Comparison of ENCODE assay signal across 8 cellular contexts in the genomic region with DNA sequence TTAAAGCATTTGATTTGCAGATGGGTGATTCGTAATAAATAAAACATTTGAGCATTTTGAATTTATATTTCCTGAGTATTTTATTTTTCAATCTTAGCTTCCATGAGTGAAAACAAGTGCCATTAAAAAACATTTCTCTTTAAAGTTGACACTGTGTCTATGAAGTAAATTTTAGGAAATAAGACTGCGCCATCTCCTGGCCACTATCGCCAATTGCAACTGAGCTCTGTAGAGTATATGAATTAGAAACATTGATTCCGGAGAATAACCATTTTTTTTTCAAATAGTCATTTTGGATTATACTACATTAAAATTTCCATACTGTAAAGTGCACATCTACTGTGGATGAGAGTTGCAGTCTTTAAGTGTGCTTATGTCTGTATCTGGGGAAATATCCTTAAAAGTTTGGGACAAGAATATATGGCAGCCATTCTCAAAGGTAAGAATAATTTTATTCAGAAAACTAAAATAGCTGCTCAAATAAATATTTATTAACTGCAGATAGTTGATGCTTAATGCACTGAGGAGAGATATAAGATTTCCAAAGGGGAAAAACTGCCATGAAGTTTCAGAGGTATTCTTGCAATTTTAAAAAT. TPM values are rescaled to one million over a fixed set of nuclear protein-coding genes. Genes with fewer than 3 reads are reported as not detected.
DNase-seq lines count a peak whose midpoint lies in the region; ATAC-seq and TF ChIP-seq lines count a peak whose summit lies in the region.

No MANE protein-coding gene starts in this region.

- peak; percentile 75 for ATAC-seq in HG03159 (IDR thresholded peaks at IDR 0.05; ENCODE audit: unreplicated experiment)
- no peak for ATAC-seq in PC-3
- ATAC-seq in lower lobe of right lung, result peak; percentile 49 to 64

- H3K4me1 Mint-ChIP-seq in T-helper 2 cell treated with Interferon-gamma antibody and Interleukin-4, amounts not matched to agents 5 μg/mL and 100 μg/mL, for 36 hours (ENCODE audit: low read depth), result no peaks in the 10 kb centered on the region

- H3K27ac ChIP-seq in PC-3 (ENCODE audit: low read length) (no peak overlapping the region), brain microvascular endothelial cell (no peak overlapping the region), lower lobe of right lung (no peak overlapping the region), subcutaneous abdominal adipose tissue (ENCODE audit: low read depth, low read length) (peak overlapping the region; percentile 48)

- H3K27me3 Mint-ChIP-seq in T-helper 2 cell treated with Interferon-gamma antibody and Interleukin-4, amounts not matched to agents 5 μg/mL and 100 μg/mL, for 36 hours (ENCODE audit: low read depth), result peaks cover 24% of the 10 kb centered on the region

- no peaks in the 10 kb centered on the region for H4K20me1 ChIP-seq in PC-3 (ENCODE audit: low read length)

- DNase-seq in T-helper 2 cell (peak in 3 of 5 experiments; percentile 9 to 31 (median 19)), PC-3 (peak; percentile 67), brain microvascular endothelial cell (peak; percentile 61), lower lobe of right lung (peak; percentile 51), germinal center (ENCODE audit: low spot score) (no peak)
- DNase-seq in T-helper 2 cell treated with Interferon-gamma antibody and Interleukin-4, amounts not matched to agents 5 μg/mL and 100 μg/mL, for 36 hours (ENCODE audit: low spot score), result no peak

- H3K4me3 ChIP-seq in PC-3 (ENCODE audit: low read length), result no peak overlapping the region
- H3K4me3 ChIP-seq in brain microvascular endothelial cell (ENCODE audit: low read depth, low read length), result no peak overlapping the region
- H3K4me3 ChIP-seq in lower lobe of right lung, result no peak overlapping the region
- peak overlapping the region in 3 of 5 donors; percentile 20 to 37 (median 23) for H3K4me3 ChIP-seq in subcutaneous abdominal adipose tissue (ENCODE audit: low read depth in 1 of 5, low read length in 5 of 5)

- H3K9me3 Mint-ChIP-seq in T-helper 2 cell treated with Interferon-gamma antibody and Interleukin-4, amounts not matched to agents 5 μg/mL and 100 μg/mL, for 36 hours, result no peaks in the 10 kb centered on the region

- H3K9me3 ChIP-seq in PC-3 (ENCODE audit: low read length) (no peaks in the 10 kb centered on the region), lower lobe of right lung (no peaks in the 10 kb centered on the region), subcutaneous abdominal adipose tissue (ENCODE audit: control insufficient read depth in 5 of 5, low read length in 5 of 5) (no peaks in the 10 kb centered on the region)

- H3K4me2 ChIP-seq in PC-3 (ENCODE audit: low read length), result no peak overlapping the region

- no peak overlapping the region for H3K4me3 Mint-ChIP-seq in T-helper 2 cell treated with Interferon-gamma antibody and Interleukin-4, amounts not matched to agents 5 μg/mL and 100 μg/mL, for 36 hours

- H3K27me3 ChIP-seq in PC-3 (ENCODE audit: low read length) (no peaks in the 10 kb centered on the region), brain microvascular endothelial cell (replicated peaks) (peaks cover 13% of the 10 kb centered on the region), lower lobe of right lung (ENCODE audit: low read depth) (peaks cover 10% of the 10 kb centered on the region), subcutaneous abdominal adipose tissue (ENCODE audit: control insufficient read depth in 5 of 5, insufficient read depth in 4 of 5, low read length in 5 of 5) (peaks cover 0 to 4% (median 0%) of the 10 kb centered on the region in 5 donors)

- H3F3A ChIP-seq in PC-3 (ENCODE audit: low read length, unreplicated experiment), result no peaks in the 10 kb centered on the region

- in situ Hi-C loops in brain microvascular endothelial cell (cut with HindIII; ENCODE audit: low pct_ligation_motif_present, low sequenced_read_pairs), result no loop called here

- H3K36me3 Mint-ChIP-seq in T-helper 2 cell treated with Interferon-gamma antibody and Interleukin-4, amounts not matched to agents 5 μg/mL and 100 μg/mL, for 36 hours (ENCODE audit: low read depth), result no peaks in the 10 kb centered on the region

- H2AFZ ChIP-seq in PC-3 (ENCODE audit: low read length), result no peak overlapping the region

- H3K79me2 ChIP-seq in PC-3 (ENCODE audit: low read length), result peaks cover 14% of the 10 kb centered on the region

- H3K27ac Mint-ChIP-seq in T-helper 2 cell treated with Interferon-gamma antibody and Interleukin-4, amounts not matched to agents 5 μg/mL and 100 μg/mL, for 36 hours, result no peak overlapping the region

- intact Hi-C loops in PC-3 (cut with micrococcal nuclease) (loop anchor here (1.0 to 2.0 kb wide), 3 partner anchors 145 to 640 kb away; no protein-coding TSS in a partner anchor), lower lobe of right lung (cut with DNase I) (loop anchor here (5.0 kb wide), 2 partner anchors 210 to 640 kb away; no protein-coding TSS in a partner anchor)

- H3K36me3 ChIP-seq in PC-3 (ENCODE audit: low read depth, low read length), result no peaks in the 10 kb centered on the region
- H3K36me3 ChIP-seq in brain microvascular endothelial cell (replicated peaks), result no peaks in the 10 kb centered on the region
- H3K36me3 ChIP-seq in lower lobe of right lung, result no peaks in the 10 kb centered on the region
- H3K36me3 ChIP-seq in subcutaneous abdominal adipose tissue (ENCODE audit: control insufficient read depth in 5 of 5, insufficient read depth in 5 of 5, low read length in 5 of 5), result no peaks in the 10 kb centered on the region

- POLR2A ChIA-PET in PC-3 (lab: Charles Lee; ENCODE audit: unreplicated experiment), result no interaction called here

- H3K4me1 ChIP-seq in PC-3 (ENCODE audit: insufficient read depth, low read length) (peaks cover 22% of the 10 kb centered on the region), lower lobe of right lung (no peaks in the 10 kb centered on the region), subcutaneous abdominal adipose tissue (ENCODE audit: control insufficient read depth in 5 of 5, insufficient read depth in 5 of 5, low read length in 5 of 5) (peaks cover 0 to 24% (median 6%) of the 10 kb centered on the region in 5 donors)

- CTCF ChIA-PET in PC-3 (lab: Charles Lee), result interaction anchor here (0.7 to 2.1 kb wide), 3 partner anchors 145 to 266 kb away, joined by 4 to 23 read pairs (median 4); no protein-coding TSS in a partner anchor

- no TSS peak for BruUV-seq in PC-3 (replicated peaks; lab: Mats Ljungman, UMichigan)

- H3K9me2 ChIP-seq in PC-3 (replicated peaks; ENCODE audit: low read length), result no peaks in the 10 kb centered on the region

- H3K9ac ChIP-seq in PC-3 (ENCODE audit: low read length) (no peak overlapping the region), subcutaneous abdominal adipose tissue (ENCODE audit: low read length in 5 of 5) (peak overlapping the region in 1 of 5 donors; percentile 49)

- TF ChIP-seq CTCF in PC-3 (conservative IDR thresholded peaks at IDR 0.05; ENCODE audit: low read depth, low read length) (peak; percentile 82), brain microvascular endothelial cell (IDR thresholded peaks at IDR 0.05; ENCODE audit: low read depth, low read length, missing control alignments) (peak; percentile 82), lower lobe of right lung (IDR thresholded peaks at IDR 0.05) (peak; percentile 87)

RNA-seq across cellular contexts. Expression of a gene that starts 5.9 kb away (rescaled TPM):
- total RNA-seq in PC-3 (2014; rRNA removed) (1.5 and 2.1 TPM in 2 replicates), lower lobe of right lung (1.7 TPM)

Comparison
In these comparisons a context has a peak if more than half of its experiments do, and no peak if none do; other contexts are left out.
1. DNase-seq: peak in T-helper 2 cell (3 of 5), PC-3 (single experiment), brain microvascular endothelial cell (single experiment) and lower lobe of right lung (single experiment); none in T-helper 2 cell treated with Interferon-gamma antibody and Interleukin-4, amounts not matched to agents 5 μg/mL and 100 μg/mL, for 36 hours (single experiment) and germinal center (single experiment).
2. H3K4me3 ChIP-seq: peak in subcutaneous abdominal adipose tissue (3 of 5); none in PC-3 (single experiment), brain microvascular endothelial cell (single experiment) and lower lobe of right lung (single experiment).
3. Peak in every context shown above with its lines, with median percentiles within 50 percentile points of each other: CTCF ChIP-seq.